In genomic region chr10:82394122-82394521, GRCh38 we compare ENCODE assay signal across 21 cellular contexts.
A peak's percentile ranks its signal among the peaks of the same experiment; 100 is the strongest.
DNase-seq lines count a peak whose midpoint lies in the region; ATAC-seq and TF ChIP-seq lines count a peak whose summit lies in the region.
"Had no signal": no experiment of that assay in that cellular context is flagged by ENCODE, and none has a peak within 500 bp of the region (broad histone marks: within the 10 kb centered on the region; RNA-seq: fewer than 3 reads in every experiment).

No MANE protein-coding gene starts in this region.

- intact Hi-C loops in ovary (cut with DNase I): no loop called here

- no peak overlapping the region for H3K4me3 ChIP-seq in ovary
- H3K4me3 ChIP-seq: MG63, PC-9, SJSA1 had no signal

- no peaks in the 10 kb centered on the region for H3K9me3 ChIP-seq in ovary
- H3K9me3 ChIP-seq: MG63 had no signal

- no peak for TF ChIP-seq POLR2A in ovary (IDR thresholded peaks at IDR 0.05)

- no peaks in the 10 kb centered on the region for H3K36me3 ChIP-seq in ovary
- H3K36me3 ChIP-seq: MG63, SJSA1 had no signal

- in situ Hi-C loops in G401 (cut with HindIII; ENCODE audit: low sequenced_read_pairs): no loop called here

- H3K4me1 ChIP-seq in ovary (ENCODE audit: insufficient read depth): no peaks in the 10 kb centered on the region
- H3K4me1 ChIP-seq: parathyroid adenoma, SJSA1 had no signal

- H3K27ac ChIP-seq in C4-2B (peak overlapping the region; percentile 42), ovary (no peak overlapping the region)
- H3K27ac ChIP-seq: HL-60, parathyroid adenoma, PC-9, SJSA1 had no signal

- no peak for TF ChIP-seq EP300 in ovary (IDR thresholded peaks at IDR 0.05)

- no peak for ATAC-seq in HG02870 (IDR thresholded peaks at IDR 0.05; ENCODE audit: unreplicated experiment)
- no peak for ATAC-seq in HG03196 (IDR thresholded peaks at IDR 0.05; ENCODE audit: unreplicated experiment)
- ATAC-seq: activated CD8-positive, alpha-beta T cell treated with anti-CD3 and anti-CD28 coated beads, Interleukin-2, amount 10 ng/mL, durations not matched to agents 7 days and 5 days; activated T-cell treated with anti-CD3 and anti-CD28 coated beads, Interleukin-2, amount 50 U/mL, for 4 hours; naive thymus-derived CD4-positive, alpha-beta T cell; stimulated activated naive CD8-positive, alpha-beta T cell treated with anti-CD3 and anti-CD28 coated beads, Interleukin-15, Interleukin-2, amounts not matched to agents 100 U/mL and 50 U/mL, for 24 hours had no signal

- DNase-seq in G401 (ENCODE audit: low spot score) (peak; percentile 25), anterior cingulate cortex (lab: John Stamatoyannopoulos, UW) (peak in 51 of 58 donors; percentile 1 to 75 (median 31)), medulla oblongata (ENCODE audit: extremely low spot score) (peak; percentile 33), A172 (ENCODE audit: low spot score) (no peak), ovary (no peak)
- DNase-seq: activated CD4-positive, CD25-positive, alpha-beta regulatory T cell; activated CD8-positive, alpha-beta T cell treated with anti-CD3 and anti-CD28 coated beads, Interleukin-2, amount 10 ng/mL, durations not matched to agents 7 days and 5 days; activated naive CD4-positive, alpha-beta T cell treated with anti-CD3 and anti-CD28 coated beads for 36 hours; activated T-cell treated with anti-CD3 and anti-CD28 coated beads, Interleukin-2, amount 50 U/mL, for 4 hours; mammary epithelial cell; MG63; naive thymus-derived CD4-positive, alpha-beta T cell; NCI-H526 treated with DMSO at 0.1 percent for 48 hours; PC-9; stimulated activated naive CD8-positive, alpha-beta T cell treated with anti-CD3 and anti-CD28 coated beads, Interleukin-15, Interleukin-2, amounts not matched to agents 100 U/mL and 50 U/mL, for 24 hours had no signal

- no peaks in the 10 kb centered on the region for H3K27me3 ChIP-seq in ovary
- H3K27me3 ChIP-seq: MG63, SJSA1 had no signal

- no peak for TF ChIP-seq CTCF in C4-2B (conservative IDR thresholded peaks at IDR 0.05)
- no peak for TF ChIP-seq CTCF in ovary (IDR thresholded peaks at IDR 0.05)

- 75 to 83% (median 79%) methylated on average over 5 of the region's 5 CpGs for WGBS in ovary, 3 donors

Comparison
In these comparisons a context has a peak if more than half of its experiments do, and no peak if none do; other contexts are left out.
1. DNase-seq: peak in G401 (single experiment), anterior cingulate cortex (51 of 58) and medulla oblongata (single experiment); none in A172 (single experiment) and ovary (0 of 5).